1 cellular context compared by ENCODE assay signal in the genomic region with DNA sequence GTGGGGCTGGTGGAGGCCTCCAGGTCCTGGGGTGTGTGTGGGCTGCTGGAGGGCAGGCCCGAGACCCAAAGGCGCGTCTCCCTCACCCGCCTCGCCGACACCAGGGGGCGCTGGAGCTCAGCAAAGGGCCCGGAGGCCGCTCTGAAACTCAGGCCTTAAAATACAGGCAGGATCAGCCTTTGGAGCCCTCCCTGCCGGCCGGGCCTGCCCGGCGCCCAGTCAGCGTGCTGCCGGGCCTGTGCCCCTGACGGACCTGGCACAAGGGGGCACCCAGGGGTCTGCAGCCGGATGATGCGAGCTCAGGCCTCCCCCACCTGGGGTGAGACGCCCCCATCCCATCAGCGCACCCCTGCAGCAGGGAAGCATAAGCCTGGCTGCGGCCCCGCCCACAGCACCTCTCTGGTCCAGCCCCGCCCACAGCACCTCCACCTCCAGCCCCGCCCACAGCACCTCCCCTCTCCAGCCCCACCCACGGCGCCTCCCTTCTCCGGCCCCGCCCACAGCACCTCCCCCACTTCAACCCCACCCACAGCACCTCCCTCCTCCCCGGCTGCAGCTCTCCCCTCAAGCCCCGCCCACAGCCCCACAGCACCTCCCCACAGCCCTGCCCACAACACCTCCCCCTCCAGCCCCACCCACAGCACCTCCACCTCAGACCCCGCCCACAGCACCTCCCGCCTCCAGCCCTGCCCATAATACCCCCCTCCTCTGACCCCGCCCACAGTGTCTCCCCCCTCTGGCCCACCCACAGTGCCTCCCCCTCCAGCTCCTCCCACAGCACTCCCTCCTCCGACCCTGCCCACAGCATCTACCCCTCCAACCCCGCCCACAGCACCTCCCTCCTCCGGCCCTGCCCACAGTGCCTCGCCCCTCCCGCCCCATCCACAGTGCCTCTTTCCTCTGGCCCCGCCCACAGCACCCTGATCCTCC.
TF ChIP-seq lines count a peak whose summit lies in the region.

No MANE protein-coding gene starts in this region.

TF ChIP-seq in HEK293, 187 proteins besides CTCF, POLR2A, EP300 and RAD21 (continued from another document):
- TF ChIP-seq ZNF148 (tag by site-specific recombination; IDR thresholded peaks at IDR 0.05; ENCODE audit: borderline replicate concordance) = no peak
- TF ChIP-seq KLF1 (tag by site-specific recombination; IDR thresholded peaks at IDR 0.05) = peak; percentile 53
- TF ChIP-seq EGR2 (tag by site-specific recombination; IDR thresholded peaks at IDR 0.05; ENCODE audit: low read depth) = peak; percentile 71; the same call in 1 of the 2 replicates
- no peak for TF ChIP-seq ZSCAN18 (tag by site-specific recombination; IDR thresholded peaks at IDR 0.05)
- TF ChIP-seq, protein P1, sequence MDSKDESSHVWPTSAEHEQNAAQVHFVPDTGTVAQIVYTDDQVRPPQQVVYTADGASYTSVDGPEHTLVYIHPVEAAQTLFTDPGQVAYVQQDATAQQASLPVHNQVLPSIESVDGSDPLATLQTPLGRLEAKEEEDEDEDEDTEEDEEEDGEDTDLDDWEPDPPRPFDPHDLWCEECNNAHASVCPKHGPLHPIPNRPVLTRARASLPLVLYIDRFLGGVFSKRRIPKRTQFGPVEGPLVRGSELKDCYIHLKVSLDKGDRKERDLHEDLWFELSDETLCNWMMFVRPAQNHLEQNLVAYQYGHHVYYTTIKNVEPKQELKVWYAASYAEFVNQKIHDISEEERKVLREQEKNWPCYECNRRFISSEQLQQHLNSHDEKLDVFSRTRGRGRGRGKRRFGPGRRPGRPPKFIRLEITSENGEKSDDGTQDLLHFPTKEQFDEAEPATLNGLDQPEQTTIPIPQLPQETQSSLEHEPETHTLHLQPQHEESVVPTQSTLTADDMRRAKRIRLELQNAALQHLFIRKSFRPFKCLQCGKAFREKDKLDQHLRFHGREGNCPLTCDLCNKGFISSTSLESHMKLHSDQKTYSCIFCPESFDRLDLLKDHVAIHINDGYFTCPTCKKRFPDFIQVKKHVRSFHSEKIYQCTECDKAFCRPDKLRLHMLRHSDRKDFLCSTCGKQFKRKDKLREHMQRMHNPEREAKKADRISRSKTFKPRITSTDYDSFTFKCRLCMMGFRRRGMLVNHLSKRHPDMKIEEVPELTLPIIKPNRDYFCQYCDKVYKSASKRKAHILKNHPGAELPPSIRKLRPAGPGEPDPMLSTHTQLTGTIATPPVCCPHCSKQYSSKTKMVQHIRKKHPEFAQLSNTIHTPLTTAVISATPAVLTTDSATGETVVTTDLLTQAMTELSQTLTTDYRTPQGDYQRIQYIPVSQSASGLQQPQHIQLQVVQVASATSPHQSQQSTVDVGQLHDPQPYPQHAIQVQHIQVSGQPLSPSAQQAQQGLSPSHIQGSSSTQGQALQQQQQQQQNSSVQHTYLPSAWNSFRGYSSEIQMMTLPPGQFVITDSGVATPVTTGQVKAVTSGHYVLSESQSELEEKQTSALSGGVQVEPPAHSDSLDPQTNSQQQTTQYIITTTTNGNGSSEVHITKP (tag by site-specific recombination; IDR thresholded peaks at IDR 0.05) = peak; percentile 56
- TF ChIP-seq, protein P2, sequence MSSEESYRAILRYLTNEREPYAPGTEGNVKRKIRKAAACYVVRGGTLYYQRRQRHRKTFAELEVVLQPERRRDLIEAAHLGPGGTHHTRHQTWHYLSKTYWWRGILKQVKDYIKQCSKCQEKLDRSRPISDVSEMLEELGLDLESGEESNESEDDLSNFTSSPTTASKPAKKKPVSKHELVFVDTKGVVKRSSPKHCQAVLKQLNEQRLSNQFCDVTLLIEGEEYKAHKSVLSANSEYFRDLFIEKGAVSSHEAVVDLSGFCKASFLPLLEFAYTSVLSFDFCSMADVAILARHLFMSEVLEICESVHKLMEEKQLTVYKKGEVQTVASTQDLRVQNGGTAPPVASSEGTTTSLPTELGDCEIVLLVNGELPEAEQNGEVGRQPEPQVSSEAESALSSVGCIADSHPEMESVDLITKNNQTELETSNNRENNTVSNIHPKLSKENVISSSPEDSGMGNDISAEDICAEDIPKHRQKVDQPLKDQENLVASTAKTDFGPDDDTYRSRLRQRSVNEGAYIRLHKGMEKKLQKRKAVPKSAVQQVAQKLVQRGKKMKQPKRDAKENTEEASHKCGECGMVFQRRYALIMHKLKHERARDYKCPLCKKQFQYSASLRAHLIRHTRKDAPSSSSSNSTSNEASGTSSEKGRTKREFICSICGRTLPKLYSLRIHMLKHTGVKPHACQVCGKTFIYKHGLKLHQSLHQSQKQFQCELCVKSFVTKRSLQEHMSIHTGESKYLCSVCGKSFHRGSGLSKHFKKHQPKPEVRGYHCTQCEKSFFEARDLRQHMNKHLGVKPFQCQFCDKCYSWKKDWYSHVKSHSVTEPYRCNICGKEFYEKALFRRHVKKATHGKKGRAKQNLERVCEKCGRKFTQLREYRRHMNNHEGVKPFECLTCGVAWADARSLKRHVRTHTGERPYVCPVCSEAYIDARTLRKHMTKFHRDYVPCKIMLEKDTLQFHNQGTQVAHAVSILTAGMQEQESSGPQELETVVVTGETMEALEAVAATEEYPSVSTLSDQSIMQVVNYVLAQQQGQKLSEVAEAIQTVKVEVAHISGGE (tag by site-specific recombination; conservative IDR thresholded peaks at IDR 0.05; ENCODE audit: low read depth) = peak; percentile 29; the same call in 1 of the 2 replicates
- peak; percentile 55; the same call in 1 of the 2 replicates for TF ChIP-seq GLIS2 (tag by site-specific recombination; IDR thresholded peaks at IDR 0.05)
- peak; percentile 78 for TF ChIP-seq SP3 (tag by site-specific recombination; IDR thresholded peaks at IDR 0.05)
- peak; percentile 90 for TF ChIP-seq KLF9 (tag by site-specific recombination; IDR thresholded peaks at IDR 0.05; ENCODE audit: low read depth)
- TF ChIP-seq ZBTB10 (tag by site-specific recombination; IDR thresholded peaks at IDR 0.05) = peak; percentile 39; the same call in 1 of the 2 replicates
- TF ChIP-seq, protein P3, sequence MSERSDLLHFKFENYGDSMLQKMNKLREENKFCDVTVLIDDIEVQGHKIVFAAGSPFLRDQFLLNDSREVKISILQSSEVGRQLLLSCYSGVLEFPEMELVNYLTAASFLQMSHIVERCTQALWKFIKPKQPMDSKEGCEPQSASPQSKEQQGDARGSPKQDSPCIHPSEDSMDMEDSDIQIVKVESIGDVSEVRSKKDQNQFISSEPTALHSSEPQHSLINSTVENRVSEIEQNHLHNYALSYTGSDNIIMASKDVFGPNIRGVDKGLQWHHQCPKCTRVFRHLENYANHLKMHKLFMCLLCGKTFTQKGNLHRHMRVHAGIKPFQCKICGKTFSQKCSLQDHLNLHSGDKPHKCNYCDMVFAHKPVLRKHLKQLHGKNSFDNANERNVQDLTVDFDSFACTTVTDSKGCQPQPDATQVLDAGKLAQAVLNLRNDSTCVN (tag by site-specific recombination; optimal IDR thresholded peaks at IDR 0.05) = peak; percentile 22
- TF ChIP-seq IKZF3 (tag by site-specific recombination; IDR thresholded peaks at IDR 0.05) = no peak
- 0 out of 2 replicates have a peak, but pooled peaks have one; percentile 22 for TF ChIP-seq ZNF692 (tag by site-specific recombination; IDR thresholded peaks at IDR 0.05)
